ENCODE assay signal across 8 cellular contexts in genomic region chr16:11257131-11257938, GRCh38. TPM values are rescaled to one million over a fixed set of nuclear protein-coding genes. Genes with fewer than 3 reads are reported as not detected.
DNase-seq lines count a peak whose midpoint lies in the region; ATAC-seq and TF ChIP-seq lines count a peak whose summit lies in the region.

No MANE protein-coding gene starts in this region.

- peak overlapping the region in 9 of 11 experiments; percentile 83 to 97 (median 92); a peak in 17 of 22 replicates for H3K27ac ChIP-seq in BLaER1 treated with 17β-estradiol and CSF1 and Interleukin-3, amounts not matched to agents 10 nM and 100 nM
- peak overlapping the region; percentile 97 to 98 for H3K27ac ChIP-seq in lung (ENCODE audit: low read depth in 1 of 2, low read length in 1 of 2)

- ATAC-seq in lung (ENCODE audit: insufficient read depth, low FRiP score), result peak; percentile 24
- ATAC-seq in HG03097 (IDR thresholded peaks at IDR 0.05; ENCODE audit: low FRiP score, unreplicated experiment), result no peak

- TF ChIP-seq CTCF in HFF-Myc (IDR thresholded peaks at IDR 0.05; ENCODE audit: low read depth, low read length, missing control alignments) (peak; percentile 80), lung (IDR thresholded peaks at IDR 0.05; ENCODE audit: control extremely low read depth, extremely low read depth) (peak; percentile 65)

- H3K36me3 ChIP-seq in BLaER1 treated with 17β-estradiol and CSF1 and Interleukin-3, amounts not matched to agents 10 nM and 100 nM, result peaks cover 0 to 13% (median 0%) of the 10 kb centered on the region in 11 experiments; a peak in 3 of 22 replicates
- no peaks in the 10 kb centered on the region for H3K36me3 ChIP-seq in endocrine pancreas (ENCODE audit: control insufficient read depth, insufficient read depth, low read length)
- H3K36me3 ChIP-seq in lung (ENCODE audit: control insufficient read depth in 2 of 2, insufficient read depth in 2 of 2, low read length in 2 of 2), result peaks cover 0 to 4% of the 10 kb centered on the region in 2 donors

- H4K20me1 ChIP-seq in BLaER1 treated with 17β-estradiol and CSF1 and Interleukin-3, amounts not matched to agents 10 nM and 100 nM, result peaks cover 0 to 36% (median 33%) of the 10 kb centered on the region in 11 experiments; a peak in 18 of 22 replicates

- peaks cover 38 to 65% (median 61%) of the 10 kb centered on the region in 10 experiments for H3K4me1 ChIP-seq in BLaER1 treated with 17β-estradiol and CSF1 and Interleukin-3, amounts not matched to agents 10 nM and 100 nM
- H3K4me1 ChIP-seq in endocrine pancreas (ENCODE audit: control insufficient read depth, insufficient read depth, low read length), result no peaks in the 10 kb centered on the region
- H3K4me1 ChIP-seq in lung (ENCODE audit: control insufficient read depth in 2 of 2, insufficient read depth in 2 of 2, low read length in 2 of 2), result peaks cover 0 to 11% of the 10 kb centered on the region in 2 donors

- 26 to 28% methylated on average over 21 of the region's 21 CpGs for WGBS in lung, 2 donors

- no peaks in the 10 kb centered on the region for H3K9me3 ChIP-seq in BLaER1 treated with 17β-estradiol and CSF1 and Interleukin-3, amounts not matched to agents 10 nM and 100 nM (replicated peaks in 1 of 11)
- H3K9me3 ChIP-seq in endocrine pancreas (ENCODE audit: control insufficient read depth, low read length) (no peaks in the 10 kb centered on the region), lung (ENCODE audit: control insufficient read depth in 2 of 2, insufficient read depth in 1 of 2, low read length in 1 of 2) (no peaks in the 10 kb centered on the region)

- H3K9ac ChIP-seq in BLaER1 treated with 17β-estradiol and CSF1 and Interleukin-3, amounts not matched to agents 10 nM and 100 nM, result peak overlapping the region; percentile 87 to 97 (median 91); a peak in 19 of 22 replicates
- peak overlapping the region; percentile 80 for H3K9ac ChIP-seq in endocrine pancreas (ENCODE audit: control insufficient read depth, insufficient read depth, low read length)

- H3K4me2 ChIP-seq in BLaER1 treated with 17β-estradiol and CSF1 and Interleukin-3, amounts not matched to agents 10 nM and 100 nM, result peak overlapping the region; percentile 97 to 100 (median 99)

- H3K27me3 ChIP-seq in BLaER1 treated with 17β-estradiol and CSF1 and Interleukin-3, amounts not matched to agents 10 nM and 100 nM, result peaks cover 0 to 12% (median 0%) of the 10 kb centered on the region in 11 experiments; a peak in 8 of 22 replicates
- H3K27me3 ChIP-seq in endocrine pancreas (ENCODE audit: control insufficient read depth, insufficient read depth, low read length) (no peaks in the 10 kb centered on the region), lung (ENCODE audit: control insufficient read depth, insufficient read depth) (no peaks in the 10 kb centered on the region)

- H3K4me3 ChIP-seq in BLaER1 treated with 17β-estradiol and CSF1 and Interleukin-3, amounts not matched to agents 10 nM and 100 nM, result peak overlapping the region; percentile 65 to 87 (median 78)
- H3K4me3 ChIP-seq in HFF-Myc (replicated peaks; ENCODE audit: low read depth, low read length) (peak overlapping the region; percentile 64), endocrine pancreas (ENCODE audit: control insufficient read depth, insufficient read depth, low read length) (peak overlapping the region; percentile 35), lung (peak overlapping the region; percentile 68)

- DNase-seq in HFF-Myc (ENCODE audit: extremely low read depth, low read depth), result peak; percentile 76
- peak; percentile 87 for DNase-seq in NCI-H69 (lab: John Stamatoyannopoulos, UW)
- peak; percentile 72 to 78 for DNase-seq in activated CD4-positive, alpha-beta T cell treated with anti-CD3 and anti-CD28 coated beads, Interleukin-2, amount 50 U/mL, for 48 hours
- DNase-seq in lung (ENCODE audit: low spot score), result peak; percentile 80
- DNase-seq in stimulated activated CD8-positive, alpha-beta memory T cell treated with anti-CD3 and anti-CD28 coated beads, Interleukin-15, amount 100 ng/mL, for 1 hour (ENCODE audit: low read depth), result peak; percentile 21

RNA-seq across cellular contexts. Expression of gene SOCS1, which starts 1.3 kb away (rescaled TPM):
- total RNA-seq in lung, result 10 to 100 TPM; 16.7 to 30.5 TPM
- 10 to 100 TPM; 13.8 to 39.7 TPM for polyA plus RNA-seq in lung

RNA-seq across cellular contexts. Expression of gene TNP2, which starts 11.8 kb away (rescaled TPM):
- not detected for total RNA-seq in lung
- polyA plus RNA-seq in lung, result not detected

RNA-seq across cellular contexts. Expression of gene PRM3, which starts 16.1 kb away (rescaled TPM):
- total RNA-seq in lung, result not detected
- polyA plus RNA-seq in lung, result not detected

RNA-seq across cellular contexts. Expression of gene PRM2, which starts 18.9 kb away (rescaled TPM):
- not detected for total RNA-seq in lung
- not detected for polyA plus RNA-seq in lung

RNA-seq across cellular contexts. Expression of gene PRM1, which starts 23.8 kb away (rescaled TPM):
- total RNA-seq in lung, result not detected
- not detected for polyA plus RNA-seq in lung

Comparison
In these comparisons a context has a peak if more than half of its experiments do, and no peak if none do; other contexts are left out.
1. DNase-seq: peak in every context shown above with its lines; median percentile 87 in NCI-H69; 80 in lung; 76 in HFF-Myc; 75 in activated CD4-positive, alpha-beta T cell treated with anti-CD3 and anti-CD28 coated beads, Interleukin-2, amount 50 U/mL, for 48 hours; 21 in stimulated activated CD8-positive, alpha-beta memory T cell treated with anti-CD3 and anti-CD28 coated beads, Interleukin-15, amount 100 ng/mL, for 1 hour.